1 cellular context compared by ENCODE assay signal in the genomic region with DNA sequence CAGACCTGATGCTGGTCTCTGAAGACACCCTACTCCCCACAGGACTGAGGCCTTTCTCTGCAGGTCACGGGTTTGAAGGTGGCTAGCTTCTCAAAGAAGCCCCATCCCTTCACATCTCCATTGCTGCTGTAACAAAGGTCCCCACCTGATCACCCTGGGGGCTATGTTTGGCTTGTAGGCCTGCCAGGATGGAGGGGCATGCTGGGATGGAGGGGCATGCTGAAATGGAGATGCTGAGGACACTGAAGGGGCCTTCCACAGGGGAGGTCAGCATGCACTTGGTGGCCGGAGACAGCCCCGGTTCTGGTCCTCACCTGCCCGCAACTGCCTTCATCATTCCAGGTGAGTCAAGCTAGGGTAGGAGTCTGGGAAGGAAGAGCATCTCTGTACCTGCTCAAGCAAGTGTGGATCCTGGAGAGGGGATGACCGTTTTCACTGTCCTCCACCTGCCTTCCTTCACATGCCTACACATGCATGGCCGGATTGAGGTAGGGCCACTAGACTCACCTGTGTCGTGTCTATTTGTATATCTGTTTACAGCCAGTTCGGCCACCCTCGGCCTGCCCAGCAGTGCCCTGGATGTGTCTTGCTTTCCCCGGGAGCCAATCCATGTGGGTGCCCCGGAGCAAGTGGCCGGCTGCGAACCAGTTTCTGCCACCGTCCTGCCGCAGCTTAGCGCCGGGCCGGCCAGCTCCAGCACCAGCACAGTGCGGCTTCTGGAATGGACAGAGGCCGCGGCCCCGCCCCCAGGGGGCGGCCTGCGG.
TF ChIP-seq lines count a peak whose summit lies in the region.

No MANE protein-coding gene starts in this region.

TF ChIP-seq in H1, 55 proteins besides CTCF, POLR2A, EP300 and RAD21:
- TF ChIP-seq CTBP2 (IDR thresholded peaks at IDR 0.05; ENCODE audit: borderline replicate concordance, insufficient read depth, insufficient read length, low read length) (no peak), BCL11A (IDR thresholded peaks at IDR 0.05; ENCODE audit: low read depth in 2 of 2, low read length in 2 of 2) (no peak), SIX5 (IDR thresholded peaks at IDR 0.05; ENCODE audit: low read depth, low read length) (no peak), BACH1 (IDR thresholded peaks at IDR 0.05; ENCODE audit: low read length) (no peak), TCF12 (IDR thresholded peaks at IDR 0.05; ENCODE audit: low read depth, low read length) (no peak), TBP (IDR thresholded peaks at IDR 0.05; ENCODE audit: low read depth, low read length) (peak; percentile 44; the same call in 1 of the 2 replicates), PHF8 (conservative IDR thresholded peaks at IDR 0.05; ENCODE audit: low read depth, low read length) (peak; percentile 37; the same call in 1 of the 2 replicates), POLR2AphosphoS5 (IDR thresholded peaks at IDR 0.05; ENCODE audit: low read depth, low read length) (peak; percentile 14; the same call in 1 of the 2 replicates), HDAC6 (IDR thresholded peaks at IDR 0.05; ENCODE audit: low read depth, low read length) (no peak), FOSL1 (IDR thresholded peaks at IDR 0.05; ENCODE audit: insufficient read depth, low read depth, low read length) (no peak), NANOG (IDR thresholded peaks at IDR 0.05; ENCODE audit: insufficient read depth, low read depth, low read length, poor library complexity, severe bottlenecking) (no peak), TAF1 (IDR thresholded peaks at IDR 0.05; ENCODE audit: low read depth, low read length) (peak; percentile 60; the same call in 1 of the 2 replicates), KDM4A (IDR thresholded peaks at IDR 0.05; ENCODE audit: low read depth, low read length, severe bottlenecking) (no peak), SUZ12 (IDR thresholded peaks at IDR 0.05; ENCODE audit: low read length) (no peak), CHD1 (IDR thresholded peaks at IDR 0.05; ENCODE audit: low read depth, low read length) (no peak), CHD7 (IDR thresholded peaks at IDR 0.05; ENCODE audit: insufficient replicate concordance, low read length) (no peak), SP1 (IDR thresholded peaks at IDR 0.05; ENCODE audit: low read depth, low read length) (no peak), JUND (IDR thresholded peaks at IDR 0.05; ENCODE audit: low read length) (no peak), ATF2 (IDR thresholded peaks at IDR 0.05; ENCODE audit: low read length) (no peak)
